ENCODE assay signal across 8 cellular contexts in the genomic region with DNA sequence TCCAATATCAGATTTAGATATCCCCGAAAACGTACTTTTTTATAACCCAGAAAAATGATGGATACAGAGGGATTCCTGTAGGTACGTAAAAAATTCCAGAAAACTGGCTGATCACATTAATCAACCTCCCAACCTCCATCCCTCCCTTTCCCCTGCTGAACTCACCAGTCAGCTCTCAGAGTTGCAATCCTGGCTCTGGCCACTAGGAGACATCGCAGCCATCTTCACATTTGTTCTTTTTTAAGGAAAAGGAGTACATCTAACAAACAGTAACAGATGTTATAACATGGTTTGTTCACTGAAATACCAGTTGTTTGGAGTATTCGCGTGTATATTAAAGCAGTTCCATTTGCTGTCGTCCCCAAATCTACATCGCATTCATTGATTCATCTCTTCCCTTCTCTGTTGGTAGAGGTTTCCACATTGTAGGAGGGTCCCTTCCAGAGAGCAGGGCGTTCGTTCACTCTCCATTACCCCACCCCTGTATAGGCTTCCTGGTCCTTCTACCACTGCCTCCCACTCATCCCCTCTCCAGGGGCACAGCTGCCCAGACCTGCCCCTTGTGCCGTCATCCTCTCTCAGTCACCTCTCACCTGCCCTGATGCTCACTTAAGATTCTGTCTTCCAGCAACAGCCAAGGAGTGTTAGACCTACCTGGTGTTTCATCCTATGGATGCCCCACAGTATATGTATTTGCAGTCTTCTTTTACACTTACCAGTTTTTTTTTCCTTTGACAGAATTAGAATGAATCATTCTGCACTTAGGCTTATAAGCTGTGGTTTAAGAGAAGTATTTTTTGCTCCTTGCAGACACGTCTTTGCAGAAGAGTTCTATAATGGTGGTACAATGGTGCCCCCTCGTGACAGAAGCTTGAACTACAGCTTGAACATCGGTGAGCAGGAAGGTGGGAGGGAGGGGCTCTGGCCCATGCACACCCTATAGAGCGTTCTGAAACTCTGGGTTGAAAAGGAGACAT. TPM values are rescaled to one million over a fixed set of nuclear protein-coding genes. Genes with fewer than 3 reads are reported as not detected.
DNase-seq lines count a peak whose midpoint lies in the region; ATAC-seq and TF ChIP-seq lines count a peak whose summit lies in the region.

No MANE protein-coding gene starts in this region.

- no peak overlapping the region for H3K4me3 ChIP-seq in PC-3 (ENCODE audit: low read length)
- H3K4me3 ChIP-seq in fibroblast of lung (replicated peaks in 1 of 4; ENCODE audit: control extremely low read depth in 1 of 4, insufficient read depth in 1 of 4, low read depth in 3 of 4, low read length in 4 of 4): no peak overlapping the region
- H3K4me3 ChIP-seq in thyroid gland (replicated peaks in 1 of 3): no peak overlapping the region

- H3K36me3 ChIP-seq in PC-3 (ENCODE audit: low read depth, low read length) (no peaks in the 10 kb centered on the region), fibroblast of lung (ENCODE audit: control insufficient read depth, insufficient read depth, low read length) (no peaks in the 10 kb centered on the region), thyroid gland (no peaks in the 10 kb centered on the region)

- H3K27ac ChIP-seq in PC-3 (ENCODE audit: low read length) (no peak overlapping the region), fibroblast of lung (ENCODE audit: insufficient read depth, low read length) (no peak overlapping the region), thyroid gland (no peak overlapping the region)

- 36 to 41% methylated on average over 15 of the region's 15 CpGs for whole genome bisulfite sequencing in thyroid gland, 2 donors

- no peaks in the 10 kb centered on the region for H3K9me3 ChIP-seq in PC-3 (ENCODE audit: low read length)
- no peaks in the 10 kb centered on the region for H3K9me3 ChIP-seq in fibroblast of lung (ENCODE audit: control insufficient read depth, insufficient read depth, low read depth, low read length)
- H3K9me3 ChIP-seq in thyroid gland: no peaks in the 10 kb centered on the region

- H4K20me1 ChIP-seq in PC-3 (ENCODE audit: low read length) (no peaks in the 10 kb centered on the region), fibroblast of lung (ENCODE audit: control insufficient read depth, extremely low read depth, insufficient read depth, low read length) (no peaks in the 10 kb centered on the region)

- no TSS peak for BruUV-seq in PC-3 (replicated peaks; lab: Mats Ljungman, UMichigan)

- TF ChIP-seq CTCF in PC-3 (conservative IDR thresholded peaks at IDR 0.05; ENCODE audit: low read depth, low read length) (peak; percentile 72), fibroblast of lung (conservative IDR thresholded peaks at IDR 0.05 in 1 of 2, IDR thresholded peaks at IDR 0.05 in 1 of 2; ENCODE audit: low read depth in 1 of 2, low read length in 2 of 2) (peak; percentile 50 to 71), thyroid gland (IDR thresholded peaks at IDR 0.05) (peak; percentile 27 to 61 (median 41))

- no peak overlapping the region for H3K4me2 ChIP-seq in PC-3 (ENCODE audit: low read length)
- no peak overlapping the region for H3K4me2 ChIP-seq in fibroblast of lung (ENCODE audit: extremely low read depth, insufficient read depth, low read length)

- POLR2A ChIA-PET in PC-3 (lab: Charles Lee; ENCODE audit: unreplicated experiment): no interaction called here

- H3K9ac ChIP-seq in PC-3 (ENCODE audit: low read length) (no peak overlapping the region), fibroblast of lung (ENCODE audit: insufficient read depth, low read length) (no peak overlapping the region)

- H2AFZ ChIP-seq in PC-3 (ENCODE audit: low read length) (no peak overlapping the region), fibroblast of lung (ENCODE audit: low read length) (no peak overlapping the region)

- no peaks in the 10 kb centered on the region for H3K9me2 ChIP-seq in PC-3 (replicated peaks; ENCODE audit: low read length)

- ATAC-seq in GM21360 (IDR thresholded peaks at IDR 0.05; ENCODE audit: unreplicated experiment): peak; percentile 84
- ATAC-seq in PC-3: peak; percentile 92

- TF ChIP-seq POLR2A in thyroid gland (IDR thresholded peaks at IDR 0.05): no peak

- DNase-seq in DMS153 treated with DMSO at 0.1 percent for 48 hours (lab: John Stamatoyannopoulos, UW; ENCODE audit: unreplicated experiment) (peak; percentile 14), HS-27A (ENCODE audit: low read depth) (peak; percentile 20), PC-3 (peak; percentile 90), activated T-cell treated with anti-CD3 and anti-CD28 coated beads for 48 hours (ENCODE audit: low read depth) (peak; percentile 50), fibroblast of lung (ENCODE audit: low read depth in 2 of 2) (peak; percentile 66 to 68), occipital lobe (lab: John Stamatoyannopoulos, UW) (peak; percentile 4), thyroid gland (peak; percentile 53 to 62)

- H3K27me3 ChIP-seq in PC-3 (ENCODE audit: low read length) (no peaks in the 10 kb centered on the region), fibroblast of lung (ENCODE audit: control insufficient read depth, insufficient read depth, low read length) (no peaks in the 10 kb centered on the region), thyroid gland (no peaks in the 10 kb centered on the region)

- H3K79me2 ChIP-seq in PC-3 (ENCODE audit: low read length) (no peaks in the 10 kb centered on the region), fibroblast of lung (ENCODE audit: control insufficient read depth, insufficient read depth, low read length) (no peaks in the 10 kb centered on the region)

- intact Hi-C loops in PC-3 (cut with micrococcal nuclease): loop anchor here (1.0 to 5.0 kb wide), 2 partner anchors 32 to 51 kb away; no protein-coding TSS in a partner anchor
- intact Hi-C loops in thyroid gland (cut with DNase I): no loop called here

- no peaks in the 10 kb centered on the region for H3F3A ChIP-seq in PC-3 (ENCODE audit: low read length, unreplicated experiment)

- H3K4me1 ChIP-seq in PC-3 (ENCODE audit: insufficient read depth, low read length): peaks cover 4% of the 10 kb centered on the region; the same call in 1 of the 2 replicates
- no peaks in the 10 kb centered on the region for H3K4me1 ChIP-seq in fibroblast of lung (ENCODE audit: control insufficient read depth, extremely low read depth, insufficient read depth, low read length)
- H3K4me1 ChIP-seq in thyroid gland: no peaks in the 10 kb centered on the region

- CTCF ChIA-PET in PC-3 (lab: Charles Lee): interaction anchor here (0.6 to 2.1 kb wide), 12 partner anchors 8 to 369 kb away, joined by 3 to 26 read pairs (median 4); no protein-coding TSS in a partner anchor

RNA-seq across cellular contexts. Expression of gene RAB40AL, which starts 36.8 kb away (rescaled TPM):
- total RNA-seq in PC-3 (2014; rRNA removed) (0.40 and 0.55 TPM in 2 replicates), fibroblast of lung (0.26 and 0.33 TPM in 2 replicates), occipital lobe (0.31 TPM), thyroid gland (1 to 10 TPM; 3.9 to 5.6 (median 4.8) TPM)
- 0.06 and 0.12 TPM in 2 replicates for polyA plus RNA-seq in fibroblast of lung
- not detected in 2 replicates for polyA plus RNA-seq in fibroblast of lung (2012)
- 2.1 and 4.0 TPM in 2 replicates for polyA minus RNA-seq in fibroblast of lung (ENCODE audit: low replicate concordance)

Comparison
In these comparisons a context has a peak if more than half of its experiments do, and no peak if none do; other contexts are left out.
1. DNase-seq: peak in every context shown above with its lines; median percentile 90 in PC-3; 67 in fibroblast of lung; 58 in thyroid gland; 50 in activated T-cell treated with anti-CD3 and anti-CD28 coated beads for 48 hours; 20 in HS-27A; 14 in DMS153 treated with DMSO at 0.1 percent for 48 hours; 4 in occipital lobe.